Comparison of ENCODE assay signal across 4 cellular contexts in the genomic region with DNA sequence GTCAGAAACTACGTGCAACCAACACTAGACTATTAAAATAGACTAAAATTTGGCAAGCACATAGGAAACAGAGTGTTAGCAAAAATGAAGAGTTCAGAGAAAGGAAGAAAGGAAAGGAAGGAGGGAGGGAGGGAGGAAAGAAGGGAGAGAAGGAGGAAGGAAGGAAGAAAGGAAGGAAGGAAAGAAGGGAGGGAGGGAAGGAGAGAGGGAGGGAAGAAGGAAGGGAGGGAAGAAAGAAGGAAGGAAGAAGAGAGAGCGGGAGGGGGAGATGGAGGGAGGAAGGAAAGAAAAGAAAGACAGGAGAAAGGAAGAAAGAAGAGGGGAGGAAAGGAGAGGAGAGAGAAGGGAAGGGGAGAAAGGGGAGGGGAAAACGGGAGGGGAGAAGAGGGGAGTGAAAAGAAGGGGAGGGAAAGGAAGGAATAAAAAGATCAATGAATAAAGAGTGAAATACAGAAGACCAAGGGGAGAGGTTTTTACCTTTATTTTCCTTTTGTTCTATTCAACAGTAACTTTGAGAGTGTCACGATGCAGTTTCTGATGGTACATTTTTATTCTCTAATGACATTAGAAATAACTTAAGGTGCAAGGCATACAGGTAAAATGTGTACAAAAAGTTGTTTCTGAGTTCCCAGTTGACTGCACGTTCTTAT.
TF ChIP-seq lines count a peak whose summit lies in the region.

No MANE protein-coding gene starts in this region.

TF ChIP-seq in HEK293, 187 proteins besides CTCF, POLR2A, EP300 and RAD21 (continues in another document):
- TF ChIP-seq KLF16 (tag by site-specific recombination; IDR thresholded peaks at IDR 0.05) (no peak), FEZF1 (tag by site-specific recombination; IDR thresholded peaks at IDR 0.05) (no peak), ZNF785 (tag by site-specific recombination; IDR thresholded peaks at IDR 0.05) (no peak), KLF9 (tag by site-specific recombination; IDR thresholded peaks at IDR 0.05; ENCODE audit: low read depth) (no peak)
- TF ChIP-seq, protein P1, sequence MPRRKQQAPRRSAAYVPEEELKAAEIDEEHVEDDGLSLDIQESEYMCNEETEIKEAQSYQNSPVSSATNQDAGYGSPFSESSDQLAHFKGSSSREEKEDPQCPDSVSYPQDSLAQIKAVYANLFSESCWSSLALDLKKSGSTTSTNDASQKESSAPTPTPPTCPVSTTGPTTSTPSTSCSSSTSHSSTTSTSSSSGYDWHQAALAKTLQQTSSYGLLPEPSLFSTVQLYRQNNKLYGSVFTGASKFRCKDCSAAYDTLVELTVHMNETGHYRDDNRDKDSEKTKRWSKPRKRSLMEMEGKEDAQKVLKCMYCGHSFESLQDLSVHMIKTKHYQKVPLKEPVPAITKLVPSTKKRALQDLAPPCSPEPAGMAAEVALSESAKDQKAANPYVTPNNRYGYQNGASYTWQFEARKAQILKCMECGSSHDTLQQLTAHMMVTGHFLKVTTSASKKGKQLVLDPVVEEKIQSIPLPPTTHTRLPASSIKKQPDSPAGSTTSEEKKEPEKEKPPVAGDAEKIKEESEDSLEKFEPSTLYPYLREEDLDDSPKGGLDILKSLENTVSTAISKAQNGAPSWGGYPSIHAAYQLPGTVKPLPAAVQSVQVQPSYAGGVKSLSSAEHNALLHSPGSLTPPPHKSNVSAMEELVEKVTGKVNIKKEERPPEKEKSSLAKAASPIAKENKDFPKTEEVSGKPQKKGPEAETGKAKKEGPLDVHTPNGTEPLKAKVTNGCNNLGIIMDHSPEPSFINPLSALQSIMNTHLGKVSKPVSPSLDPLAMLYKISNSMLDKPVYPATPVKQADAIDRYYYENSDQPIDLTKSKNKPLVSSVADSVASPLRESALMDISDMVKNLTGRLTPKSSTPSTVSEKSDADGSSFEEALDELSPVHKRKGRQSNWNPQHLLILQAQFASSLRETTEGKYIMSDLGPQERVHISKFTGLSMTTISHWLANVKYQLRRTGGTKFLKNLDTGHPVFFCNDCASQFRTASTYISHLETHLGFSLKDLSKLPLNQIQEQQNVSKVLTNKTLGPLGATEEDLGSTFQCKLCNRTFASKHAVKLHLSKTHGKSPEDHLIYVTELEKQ (tag by site-specific recombination; IDR thresholded peaks at IDR 0.05; ENCODE audit: borderline replicate concordance) = no peak

TF ChIP-seq in IMR-90, 13 proteins besides CTCF, POLR2A, EP300 and RAD21:
- TF ChIP-seq, protein P2, sequence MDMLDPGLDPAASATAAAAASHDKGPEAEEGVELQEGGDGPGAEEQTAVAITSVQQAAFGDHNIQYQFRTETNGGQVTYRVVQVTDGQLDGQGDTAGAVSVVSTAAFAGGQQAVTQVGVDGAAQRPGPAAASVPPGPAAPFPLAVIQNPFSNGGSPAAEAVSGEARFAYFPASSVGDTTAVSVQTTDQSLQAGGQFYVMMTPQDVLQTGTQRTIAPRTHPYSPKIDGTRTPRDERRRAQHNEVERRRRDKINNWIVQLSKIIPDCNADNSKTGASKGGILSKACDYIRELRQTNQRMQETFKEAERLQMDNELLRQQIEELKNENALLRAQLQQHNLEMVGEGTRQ (IDR thresholded peaks at IDR 0.05; ENCODE audit: low read depth, low read length) = no peak
- no peak for TF ChIP-seq MAZ (IDR thresholded peaks at IDR 0.05; ENCODE audit: borderline replicate concordance, low read depth, low read length)
- TF ChIP-seq FOS (IDR thresholded peaks at IDR 0.05; ENCODE audit: low read depth, low read length) = no peak
- no peak for TF ChIP-seq NFE2L2 (IDR thresholded peaks at IDR 0.05; ENCODE audit: low read depth, low read length)
- no peak for TF ChIP-seq SMC3 (IDR thresholded peaks at IDR 0.05; ENCODE audit: low read depth, low read length)
- no peak for TF ChIP-seq CEBPB (IDR thresholded peaks at IDR 0.05; ENCODE audit: low read depth, low read length)
- no peak for TF ChIP-seq CHD1 (IDR thresholded peaks at IDR 0.05; ENCODE audit: low read depth, low read length)
- TF ChIP-seq RFX5 (IDR thresholded peaks at IDR 0.05; ENCODE audit: low read depth, low read length) = no peak
- TF ChIP-seq, protein P3, sequence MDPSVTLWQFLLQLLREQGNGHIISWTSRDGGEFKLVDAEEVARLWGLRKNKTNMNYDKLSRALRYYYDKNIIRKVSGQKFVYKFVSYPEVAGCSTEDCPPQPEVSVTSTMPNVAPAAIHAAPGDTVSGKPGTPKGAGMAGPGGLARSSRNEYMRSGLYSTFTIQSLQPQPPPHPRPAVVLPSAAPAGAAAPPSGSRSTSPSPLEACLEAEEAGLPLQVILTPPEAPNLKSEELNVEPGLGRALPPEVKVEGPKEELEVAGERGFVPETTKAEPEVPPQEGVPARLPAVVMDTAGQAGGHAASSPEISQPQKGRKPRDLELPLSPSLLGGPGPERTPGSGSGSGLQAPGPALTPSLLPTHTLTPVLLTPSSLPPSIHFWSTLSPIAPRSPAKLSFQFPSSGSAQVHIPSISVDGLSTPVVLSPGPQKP (IDR thresholded peaks at IDR 0.05; ENCODE audit: borderline replicate concordance, low read depth, low read length) = no peak
- no peak for TF ChIP-seq BHLHE40 (IDR thresholded peaks at IDR 0.05; ENCODE audit: low read depth, low read length)
- no peak for TF ChIP-seq MAFK (IDR thresholded peaks at IDR 0.05; ENCODE audit: low read depth, low read length)
- TF ChIP-seq RCOR1 (IDR thresholded peaks at IDR 0.05; ENCODE audit: insufficient replicate concordance, low read length) = no peak
- no peak for TF ChIP-seq MXI1 (IDR thresholded peaks at IDR 0.05; ENCODE audit: borderline replicate concordance, low read depth, low read length)

TF ChIP-seq in K562, 482 proteins besides CTCF, POLR2A, EP300 and RAD21 (continues in another document):
- TF ChIP-seq ZNF583 (CRISPR knock-in tag; IDR thresholded peaks at IDR 0.05) (no peak), ZNF24 (IDR thresholded peaks at IDR 0.05) (no peak), RHOXF2B (CRISPR knock-in tag; conservative IDR thresholded peaks at IDR 0.05) (no peak), ZBED1 (IDR thresholded peaks at IDR 0.05) (no peak), PCBP2 (IDR thresholded peaks at IDR 0.05; ENCODE audit: low read depth, low read length, poor library complexity, severe bottlenecking) (peak; percentile 95), ZNF695 (CRISPR knock-in tag; IDR thresholded peaks at IDR 0.05) (no peak), RFX7 (CRISPR knock-in tag; IDR thresholded peaks at IDR 0.05) (no peak), TCF3 (CRISPR knock-in tag; IDR thresholded peaks at IDR 0.05) (no peak), LARP7 (IDR thresholded peaks at IDR 0.05) (0 out of 2 replicates have a peak, but pooled peaks have one; percentile 56), LCOR (CRISPR knock-in tag; IDR thresholded peaks at IDR 0.05) (no peak), ELF4 (CRISPR knock-in tag; IDR thresholded peaks at IDR 0.05) (0 out of 2 replicates have a peak, but pooled peaks have one; percentile 62), ZC3H11A (IDR thresholded peaks at IDR 0.05; ENCODE audit: low read depth, low read length) (no peak), HOXB6 (CRISPR knock-in tag; IDR thresholded peaks at IDR 0.05; ENCODE audit: borderline replicate concordance) (no peak)
- TF ChIP-seq, protein P4, sequence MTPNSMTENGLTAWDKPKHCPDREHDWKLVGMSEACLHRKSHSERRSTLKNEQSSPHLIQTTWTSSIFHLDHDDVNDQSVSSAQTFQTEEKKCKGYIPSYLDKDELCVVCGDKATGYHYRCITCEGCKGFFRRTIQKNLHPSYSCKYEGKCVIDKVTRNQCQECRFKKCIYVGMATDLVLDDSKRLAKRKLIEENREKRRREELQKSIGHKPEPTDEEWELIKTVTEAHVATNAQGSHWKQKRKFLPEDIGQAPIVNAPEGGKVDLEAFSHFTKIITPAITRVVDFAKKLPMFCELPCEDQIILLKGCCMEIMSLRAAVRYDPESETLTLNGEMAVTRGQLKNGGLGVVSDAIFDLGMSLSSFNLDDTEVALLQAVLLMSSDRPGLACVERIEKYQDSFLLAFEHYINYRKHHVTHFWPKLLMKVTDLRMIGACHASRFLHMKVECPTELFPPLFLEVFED (CRISPR knock-in tag; conservative IDR thresholded peaks at IDR 0.05) = 0 out of 2 replicates have a peak, but pooled peaks have one; percentile 25
- TF ChIP-seq, protein P5, sequence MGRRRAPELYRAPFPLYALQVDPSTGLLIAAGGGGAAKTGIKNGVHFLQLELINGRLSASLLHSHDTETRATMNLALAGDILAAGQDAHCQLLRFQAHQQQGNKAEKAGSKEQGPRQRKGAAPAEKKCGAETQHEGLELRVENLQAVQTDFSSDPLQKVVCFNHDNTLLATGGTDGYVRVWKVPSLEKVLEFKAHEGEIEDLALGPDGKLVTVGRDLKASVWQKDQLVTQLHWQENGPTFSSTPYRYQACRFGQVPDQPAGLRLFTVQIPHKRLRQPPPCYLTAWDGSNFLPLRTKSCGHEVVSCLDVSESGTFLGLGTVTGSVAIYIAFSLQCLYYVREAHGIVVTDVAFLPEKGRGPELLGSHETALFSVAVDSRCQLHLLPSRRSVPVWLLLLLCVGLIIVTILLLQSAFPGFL (CRISPR knock-in tag; IDR thresholded peaks at IDR 0.05) = no peak
- TF ChIP-seq, protein P6, sequence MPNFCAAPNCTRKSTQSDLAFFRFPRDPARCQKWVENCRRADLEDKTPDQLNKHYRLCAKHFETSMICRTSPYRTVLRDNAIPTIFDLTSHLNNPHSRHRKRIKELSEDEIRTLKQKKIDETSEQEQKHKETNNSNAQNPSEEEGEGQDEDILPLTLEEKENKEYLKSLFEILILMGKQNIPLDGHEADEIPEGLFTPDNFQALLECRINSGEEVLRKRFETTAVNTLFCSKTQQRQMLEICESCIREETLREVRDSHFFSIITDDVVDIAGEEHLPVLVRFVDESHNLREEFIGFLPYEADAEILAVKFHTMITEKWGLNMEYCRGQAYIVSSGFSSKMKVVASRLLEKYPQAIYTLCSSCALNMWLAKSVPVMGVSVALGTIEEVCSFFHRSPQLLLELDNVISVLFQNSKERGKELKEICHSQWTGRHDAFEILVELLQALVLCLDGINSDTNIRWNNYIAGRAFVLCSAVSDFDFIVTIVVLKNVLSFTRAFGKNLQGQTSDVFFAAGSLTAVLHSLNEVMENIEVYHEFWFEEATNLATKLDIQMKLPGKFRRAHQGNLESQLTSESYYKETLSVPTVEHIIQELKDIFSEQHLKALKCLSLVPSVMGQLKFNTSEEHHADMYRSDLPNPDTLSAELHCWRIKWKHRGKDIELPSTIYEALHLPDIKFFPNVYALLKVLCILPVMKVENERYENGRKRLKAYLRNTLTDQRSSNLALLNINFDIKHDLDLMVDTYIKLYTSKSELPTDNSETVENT (CRISPR knock-in tag; IDR thresholded peaks at IDR 0.05) = no peak

TF ChIP-seq in SK-N-SH treated with all-trans-retinoic acid at 6 μM for 48 hours, 23 proteins besides CTCF, POLR2A, EP300 and RAD21:
- TF ChIP-seq PPARA (CRISPR knock-in tag; IDR thresholded peaks at IDR 0.05; ENCODE audit: borderline replicate concordance) (no peak), ARNTL (CRISPR knock-in tag; IDR thresholded peaks at IDR 0.05; ENCODE audit: borderline replicate concordance, low read depth) (no peak), GLIS3 (CRISPR knock-in tag; IDR thresholded peaks at IDR 0.05) (no peak), SNAI2 (CRISPR knock-in tag; IDR thresholded peaks at IDR 0.05) (no peak), TCF4 (CRISPR knock-in tag; IDR thresholded peaks at IDR 0.05; ENCODE audit: borderline replicate concordance) (no peak), ZNF70 (CRISPR knock-in tag; IDR thresholded peaks at IDR 0.05) (no peak), OSR1 (CRISPR knock-in tag; IDR thresholded peaks at IDR 0.05) (no peak), ZFP3 (CRISPR knock-in tag; IDR thresholded peaks at IDR 0.05) (no peak), BACH2 (CRISPR knock-in tag; IDR thresholded peaks at IDR 0.05; ENCODE audit: borderline replicate concordance) (no peak), ISL1 (CRISPR knock-in tag; IDR thresholded peaks at IDR 0.05) (no peak), RARB (CRISPR knock-in tag; IDR thresholded peaks at IDR 0.05) (no peak)
- TF ChIP-seq, protein P7, sequence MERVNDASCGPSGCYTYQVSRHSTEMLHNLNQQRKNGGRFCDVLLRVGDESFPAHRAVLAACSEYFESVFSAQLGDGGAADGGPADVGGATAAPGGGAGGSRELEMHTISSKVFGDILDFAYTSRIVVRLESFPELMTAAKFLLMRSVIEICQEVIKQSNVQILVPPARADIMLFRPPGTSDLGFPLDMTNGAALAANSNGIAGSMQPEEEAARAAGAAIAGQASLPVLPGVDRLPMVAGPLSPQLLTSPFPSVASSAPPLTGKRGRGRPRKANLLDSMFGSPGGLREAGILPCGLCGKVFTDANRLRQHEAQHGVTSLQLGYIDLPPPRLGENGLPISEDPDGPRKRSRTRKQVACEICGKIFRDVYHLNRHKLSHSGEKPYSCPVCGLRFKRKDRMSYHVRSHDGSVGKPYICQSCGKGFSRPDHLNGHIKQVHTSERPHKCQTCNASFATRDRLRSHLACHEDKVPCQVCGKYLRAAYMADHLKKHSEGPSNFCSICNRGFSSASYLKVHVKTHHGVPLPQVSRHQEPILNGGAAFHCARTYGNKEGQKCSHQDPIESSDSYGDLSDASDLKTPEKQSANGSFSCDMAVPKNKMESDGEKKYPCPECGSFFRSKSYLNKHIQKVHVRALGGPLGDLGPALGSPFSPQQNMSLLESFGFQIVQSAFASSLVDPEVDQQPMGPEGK (CRISPR knock-in tag; IDR thresholded peaks at IDR 0.05; ENCODE audit: borderline replicate concordance) = no peak
- TF ChIP-seq, protein P8, sequence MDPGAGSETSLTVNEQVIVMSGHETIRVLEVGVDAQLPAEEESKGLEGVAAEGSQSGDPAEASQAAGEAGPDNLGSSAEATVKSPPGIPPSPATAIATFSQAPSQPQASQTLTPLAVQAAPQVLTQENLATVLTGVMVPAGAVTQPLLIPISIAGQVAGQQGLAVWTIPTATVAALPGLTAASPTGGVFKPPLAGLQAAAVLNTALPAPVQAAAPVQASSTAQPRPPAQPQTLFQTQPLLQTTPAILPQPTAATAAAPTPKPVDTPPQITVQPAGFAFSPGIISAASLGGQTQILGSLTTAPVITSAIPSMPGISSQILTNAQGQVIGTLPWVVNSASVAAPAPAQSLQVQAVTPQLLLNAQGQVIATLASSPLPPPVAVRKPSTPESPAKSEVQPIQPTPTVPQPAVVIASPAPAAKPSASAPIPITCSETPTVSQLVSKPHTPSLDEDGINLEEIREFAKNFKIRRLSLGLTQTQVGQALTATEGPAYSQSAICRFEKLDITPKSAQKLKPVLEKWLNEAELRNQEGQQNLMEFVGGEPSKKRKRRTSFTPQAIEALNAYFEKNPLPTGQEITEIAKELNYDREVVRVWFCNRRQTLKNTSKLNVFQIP (CRISPR knock-in tag; IDR thresholded peaks at IDR 0.05; ENCODE audit: borderline replicate concordance, low read depth) = no peak
- TF ChIP-seq, protein P9, sequence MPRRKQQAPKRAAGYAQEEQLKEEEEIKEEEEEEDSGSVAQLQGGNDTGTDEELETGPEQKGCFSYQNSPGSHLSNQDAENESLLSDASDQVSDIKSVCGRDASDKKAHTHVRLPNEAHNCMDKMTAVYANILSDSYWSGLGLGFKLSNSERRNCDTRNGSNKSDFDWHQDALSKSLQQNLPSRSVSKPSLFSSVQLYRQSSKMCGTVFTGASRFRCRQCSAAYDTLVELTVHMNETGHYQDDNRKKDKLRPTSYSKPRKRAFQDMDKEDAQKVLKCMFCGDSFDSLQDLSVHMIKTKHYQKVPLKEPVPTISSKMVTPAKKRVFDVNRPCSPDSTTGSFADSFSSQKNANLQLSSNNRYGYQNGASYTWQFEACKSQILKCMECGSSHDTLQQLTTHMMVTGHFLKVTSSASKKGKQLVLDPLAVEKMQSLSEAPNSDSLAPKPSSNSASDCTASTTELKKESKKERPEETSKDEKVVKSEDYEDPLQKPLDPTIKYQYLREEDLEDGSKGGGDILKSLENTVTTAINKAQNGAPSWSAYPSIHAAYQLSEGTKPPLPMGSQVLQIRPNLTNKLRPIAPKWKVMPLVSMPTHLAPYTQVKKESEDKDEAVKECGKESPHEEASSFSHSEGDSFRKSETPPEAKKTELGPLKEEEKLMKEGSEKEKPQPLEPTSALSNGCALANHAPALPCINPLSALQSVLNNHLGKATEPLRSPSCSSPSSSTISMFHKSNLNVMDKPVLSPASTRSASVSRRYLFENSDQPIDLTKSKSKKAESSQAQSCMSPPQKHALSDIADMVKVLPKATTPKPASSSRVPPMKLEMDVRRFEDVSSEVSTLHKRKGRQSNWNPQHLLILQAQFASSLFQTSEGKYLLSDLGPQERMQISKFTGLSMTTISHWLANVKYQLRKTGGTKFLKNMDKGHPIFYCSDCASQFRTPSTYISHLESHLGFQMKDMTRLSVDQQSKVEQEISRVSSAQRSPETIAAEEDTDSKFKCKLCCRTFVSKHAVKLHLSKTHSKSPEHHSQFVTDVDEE (CRISPR knock-in tag; IDR thresholded peaks at IDR 0.05) = no peak
